In the genomic region with DNA sequence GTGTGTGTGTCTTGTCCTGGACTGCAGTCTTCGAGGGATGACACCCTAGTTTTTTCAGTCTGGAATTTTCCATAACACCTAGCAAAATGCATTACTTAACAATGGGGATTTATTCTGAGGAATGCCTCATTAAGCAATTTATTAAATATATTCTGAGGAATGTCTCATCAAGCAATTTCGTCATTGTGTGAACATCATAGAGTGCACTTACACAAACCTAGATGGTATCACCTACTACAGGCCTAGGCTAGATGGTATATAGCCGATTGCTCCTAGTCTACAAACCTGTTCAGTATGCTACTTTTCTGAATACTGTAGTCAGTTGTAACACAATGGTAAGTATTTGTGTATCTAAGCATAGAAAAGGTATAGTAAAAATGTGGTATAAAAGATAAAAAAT, we compare ENCODE assay signal across 23 cellular contexts. TPM values are rescaled to one million over a fixed set of nuclear protein-coding genes. Genes with fewer than 3 reads are reported as not detected.
"Had no signal": no experiment of that assay in that cellular context is flagged by ENCODE, and none has a peak within 500 bp of the region (broad histone marks: within the 10 kb centered on the region; RNA-seq: fewer than 3 reads in every experiment).

No MANE protein-coding gene starts in this region.

- H3K4me1 ChIP-seq: breast epithelium, SJSA1 had no signal

- H3K9me3 Mint-ChIP-seq: activated CD8-positive, alpha-beta T cell treated with anti-CD3 and anti-CD28 coated beads for 36 hours; activated naive CD4-positive, alpha-beta T cell treated with anti-CD3 and anti-CD28 coated beads, Interleukin-2, amount 50 U/mL, for 24 hours; activated T-cell treated with anti-CD3 and anti-CD28 coated beads, Interleukin-2, amount 50 U/mL, for 72 hours; T-helper 1 cell treated with Interleukin-12 subunit alpha and Interleukin-12 subunit beta and Interleukin-4 antibody, amounts not matched to agents 30 μg/mL and 1 μg/mL, for 36 hours had no signal

- H3K4me3 ChIP-seq: K562, SJSA1 had no signal

- ATAC-seq: activated CD4-positive, CD25-positive, alpha-beta regulatory T cell treated with anti-CD3 and anti-CD28 coated beads, Interleukin-2, amount 50 U/mL, for 24 hours; activated CD8-positive, alpha-beta T cell treated with anti-CD3 and anti-CD28 coated beads for 36 hours; activated T-cell treated with anti-CD3 and anti-CD28 coated beads, Interleukin-2, amount 50 U/mL, for 72 hours; K562; Panc1; SK-N-SH treated with all-trans-retinoic acid at 6 μM for 48 hours had no signal

- DNase-seq: activated CD4-positive, alpha-beta T cell treated with anti-CD3 and anti-CD28 coated beads for 4 hours; activated CD8-positive, alpha-beta memory T cell treated with anti-CD3 and anti-CD28 coated beads, Interleukin-2, amount 50 U/mL, for 4 hours; activated CD8-positive, alpha-beta T cell treated with anti-CD3 and anti-CD28 coated beads for 36 hours; activated T-cell treated with anti-CD3 and anti-CD28 coated beads, Interleukin-2, amount 50 U/mL, for 72 hours; aorta; Karpas-422; NCI-H1048; NCI-H1930; NCI-H2171; NCI-H2227 treated with DMSO at 0.1 percent for 48 hours; NCI-H446 treated with DMSO at 0.1 percent for 48 hours; NCI-H524 treated with DMSO at 0.1 percent for 48 hours; NCI-H774; OCI-M1; RPMI8226 had no signal

- H3K4me3 Mint-ChIP-seq: activated CD8-positive, alpha-beta T cell treated with anti-CD3 and anti-CD28 coated beads for 36 hours; activated naive CD4-positive, alpha-beta T cell treated with anti-CD3 and anti-CD28 coated beads, Interleukin-2, amount 50 U/mL, for 24 hours; activated T-cell treated with anti-CD3 and anti-CD28 coated beads, Interleukin-2, amount 50 U/mL, for 72 hours; T-helper 1 cell treated with Interleukin-12 subunit alpha and Interleukin-12 subunit beta and Interleukin-4 antibody, amounts not matched to agents 30 μg/mL and 1 μg/mL, for 36 hours had no signal

- H3K27ac ChIP-seq: SJSA1 had no signal

- H3K36me3 ChIP-seq: breast epithelium, SJSA1 had no signal

- H3K27ac Mint-ChIP-seq: activated CD8-positive, alpha-beta T cell treated with anti-CD3 and anti-CD28 coated beads for 36 hours; activated naive CD4-positive, alpha-beta T cell treated with anti-CD3 and anti-CD28 coated beads, Interleukin-2, amount 50 U/mL, for 24 hours; activated T-cell treated with anti-CD3 and anti-CD28 coated beads, Interleukin-2, amount 50 U/mL, for 72 hours; T-helper 1 cell treated with Interleukin-12 subunit alpha and Interleukin-12 subunit beta and Interleukin-4 antibody, amounts not matched to agents 30 μg/mL and 1 μg/mL, for 36 hours had no signal

- H3K36me3 Mint-ChIP-seq: activated naive CD4-positive, alpha-beta T cell treated with anti-CD3 and anti-CD28 coated beads, Interleukin-2, amount 50 U/mL, for 24 hours had no signal

- H3K9me3 ChIP-seq: breast epithelium, SJSA1 had no signal

- H3K27me3 ChIP-seq: breast epithelium had no signal

RNA-seq across cellular contexts. Expression of a gene that starts 1.1 kb away (rescaled TPM):
- total RNA-seq: activated CD8-positive, alpha-beta T cell treated with anti-CD3 and anti-CD28 coated beads for 36 hours; activated T-cell treated with anti-CD3 and anti-CD28 coated beads, Interleukin-2, amount 50 U/mL, for 72 hours; SJSA1 had no signal
